36 cellular contexts compared by ENCODE assay signal in genomic region chrX:116173006-116173405, GRCh38. TPM values are rescaled to one million over a fixed set of nuclear protein-coding genes. Genes with fewer than 3 reads are reported as not detected.
"Had no signal": no experiment of that assay in that cellular context is flagged by ENCODE, and none has a peak within 500 bp of the region (broad histone marks: within the 10 kb centered on the region; RNA-seq: fewer than 3 reads in every experiment).

No MANE protein-coding gene starts in this region.

- H3K27me3 ChIP-seq: Peyer's patch had no signal

- H3K27ac Mint-ChIP-seq: activated CD4-positive, alpha-beta memory T cell treated with anti-CD3 and anti-CD28 coated beads, Interleukin-2, amount 10 ng/mL, durations not matched to agents 7 days and 5 days; activated CD8-positive, alpha-beta memory T cell treated with anti-CD3 and anti-CD28 coated beads, Interleukin-2, amount 10 ng/mL, durations not matched to agents 7 days and 5 days; activated naive CD4-positive, alpha-beta T cell treated with anti-CD3 and anti-CD28 coated beads, Interleukin-2, amount 10 ng/mL, durations not matched to agents 7 days and 5 days; activated naive CD8-positive, alpha-beta T cell; activated naive CD8-positive, alpha-beta T cell treated with anti-CD3 and anti-CD28 coated beads, Interleukin-2, amount 50 U/mL, for 24 hours had no signal

- H3K9me3 Mint-ChIP-seq: activated CD4-positive, alpha-beta memory T cell treated with anti-CD3 and anti-CD28 coated beads, Interleukin-2, amount 10 ng/mL, durations not matched to agents 7 days and 5 days; activated naive CD4-positive, alpha-beta T cell treated with anti-CD3 and anti-CD28 coated beads, Interleukin-2, amount 10 ng/mL, durations not matched to agents 7 days and 5 days; activated naive CD8-positive, alpha-beta T cell treated with anti-CD3 and anti-CD28 coated beads, Interleukin-2, amount 50 U/mL, for 24 hours; brain had no signal

- DNase-seq: activated CD4-positive, alpha-beta memory T cell treated with anti-CD3 and anti-CD28 coated beads, Interleukin-2, amount 10 ng/mL, durations not matched to agents 7 days and 5 days; activated CD4-positive, alpha-beta T cell treated with anti-CD3 and anti-CD28 coated beads for 1 hour; activated CD4-positive, alpha-beta T cell treated with anti-CD3 and anti-CD28 coated beads for 48 hours; activated CD4-positive, CD25-positive, alpha-beta regulatory T cell; activated CD8-positive, alpha-beta memory T cell treated with anti-CD3 and anti-CD28 coated beads for 24 hours; activated CD8-positive, alpha-beta memory T cell treated with anti-CD3 and anti-CD28 coated beads, Interleukin-2, amount 10 ng/mL, durations not matched to agents 7 days and 5 days; activated CD8-positive, alpha-beta memory T cell treated with anti-CD3 and anti-CD28 coated beads, Interleukin-2, amount 50 U/mL, for 48 hours; activated effector memory CD4-positive, alpha-beta T cell treated with Interleukin-2 at 50 U/mL for 16 hours; activated naive CD4-positive, alpha-beta T cell treated with anti-CD3 and anti-CD28 coated beads, Interleukin-2, amount 10 ng/mL, durations not matched to agents 7 days and 5 days; activated naive CD8-positive, alpha-beta T cell treated with anti-CD3 and anti-CD28 coated beads, Interleukin-2, amount 50 U/mL, for 24 hours; activated T-cell treated with anti-CD3 and anti-CD28 coated beads, Interleukin-2, amount 50 U/mL, for 48 hours; anterior cingulate cortex; caudate nucleus; NCI-H1105 treated with DMSO at 0.1 percent for 48 hours; NCI-H1436; NCI-H1694; NCI-H2081 treated with DMSO at 0.1 percent for 48 hours; NCI-H2171 treated with DMSO at 0.1 percent for 48 hours; NCI-H2227 treated with DMSO at 0.1 percent for 48 hours; NCI-H446; NCI-H510A treated with DMSO at 0.1 percent for 48 hours; NCI-H526 treated with DMSO at 0.1 percent for 48 hours; Peyer's patch; RPMI8226; SHP77 treated with DMSO at 0.1 percent for 48 hours; SW 1271; T-helper 1 cell; T-helper 2 cell; T-helper 9 cell had no signal

- H3K36me3 ChIP-seq: Peyer's patch had no signal

- H3K4me1 ChIP-seq: Peyer's patch had no signal

- H3K4me3 Mint-ChIP-seq: activated CD4-positive, alpha-beta memory T cell treated with anti-CD3 and anti-CD28 coated beads, Interleukin-2, amount 10 ng/mL, durations not matched to agents 7 days and 5 days; activated CD8-positive, alpha-beta memory T cell treated with anti-CD3 and anti-CD28 coated beads, Interleukin-2, amount 10 ng/mL, durations not matched to agents 7 days and 5 days; activated naive CD4-positive, alpha-beta T cell treated with anti-CD3 and anti-CD28 coated beads, Interleukin-2, amount 10 ng/mL, durations not matched to agents 7 days and 5 days; activated naive CD8-positive, alpha-beta T cell; activated naive CD8-positive, alpha-beta T cell treated with anti-CD3 and anti-CD28 coated beads, Interleukin-2, amount 50 U/mL, for 24 hours had no signal

- H3K27ac ChIP-seq: Peyer's patch, VCaP had no signal

- H3K9me3 ChIP-seq: Peyer's patch had no signal

- H3K27me3 Mint-ChIP-seq: activated CD4-positive, alpha-beta memory T cell treated with anti-CD3 and anti-CD28 coated beads, Interleukin-2, amount 10 ng/mL, durations not matched to agents 7 days and 5 days; activated CD8-positive, alpha-beta memory T cell treated with anti-CD3 and anti-CD28 coated beads, Interleukin-2, amount 10 ng/mL, durations not matched to agents 7 days and 5 days; activated naive CD4-positive, alpha-beta T cell treated with anti-CD3 and anti-CD28 coated beads, Interleukin-2, amount 10 ng/mL, durations not matched to agents 7 days and 5 days; activated naive CD8-positive, alpha-beta T cell; activated naive CD8-positive, alpha-beta T cell treated with anti-CD3 and anti-CD28 coated beads, Interleukin-2, amount 50 U/mL, for 24 hours; brain had no signal

- H3K4me3 ChIP-seq: K562, Peyer's patch had no signal

- H3K36me3 Mint-ChIP-seq: activated CD8-positive, alpha-beta memory T cell treated with anti-CD3 and anti-CD28 coated beads, Interleukin-2, amount 10 ng/mL, durations not matched to agents 7 days and 5 days; activated naive CD4-positive, alpha-beta T cell treated with anti-CD3 and anti-CD28 coated beads, Interleukin-2, amount 10 ng/mL, durations not matched to agents 7 days and 5 days; activated naive CD8-positive, alpha-beta T cell; brain had no signal

- ATAC-seq: activated CD8-positive, alpha-beta memory T cell treated with anti-CD3 and anti-CD28 coated beads, Interleukin-2, amount 10 ng/mL, durations not matched to agents 7 days and 5 days; activated naive CD8-positive, alpha-beta T cell treated with anti-CD3 and anti-CD28 coated beads, Interleukin-2, amount 50 U/mL, for 24 hours; K562 had no signal

- H3K4me1 Mint-ChIP-seq: activated CD4-positive, alpha-beta memory T cell treated with anti-CD3 and anti-CD28 coated beads, Interleukin-2, amount 10 ng/mL, durations not matched to agents 7 days and 5 days; activated CD8-positive, alpha-beta memory T cell treated with anti-CD3 and anti-CD28 coated beads, Interleukin-2, amount 10 ng/mL, durations not matched to agents 7 days and 5 days; activated naive CD4-positive, alpha-beta T cell treated with anti-CD3 and anti-CD28 coated beads, Interleukin-2, amount 10 ng/mL, durations not matched to agents 7 days and 5 days; activated naive CD8-positive, alpha-beta T cell treated with anti-CD3 and anti-CD28 coated beads, Interleukin-2, amount 50 U/mL, for 24 hours; brain had no signal

- FAIRE-seq: bronchial epithelial cell, K562 had no signal

RNA-seq across cellular contexts. Expression of gene AGTR2, which starts 2.5 kb away (rescaled TPM):
- total RNA-seq: activated CD4-positive, alpha-beta memory T cell treated with anti-CD3 and anti-CD28 coated beads, Interleukin-2, amount 10 ng/mL, durations not matched to agents 7 days and 5 days; activated CD8-positive, alpha-beta memory T cell treated with anti-CD3 and anti-CD28 coated beads, Interleukin-2, amount 10 ng/mL, durations not matched to agents 7 days and 5 days; bronchial epithelial cell; K562; MCF 10A; Peyer's patch; SK-MEL-5 had no signal
